In genomic region chr2:30084915-30085314, GRCh38 we compare ENCODE assay signal across 1 cellular context.
TF ChIP-seq lines count a peak whose summit lies in the region.

No MANE protein-coding gene starts in this region.

TF ChIP-seq in H1, 55 proteins besides CTCF, POLR2A, EP300 and RAD21 (continued from another document):
- no peak for TF ChIP-seq YY1 (IDR thresholded peaks at IDR 0.05; ENCODE audit: low read depth, low read length)
- TF ChIP-seq SIN3A (conservative IDR thresholded peaks at IDR 0.05 in 1 of 2, IDR thresholded peaks at IDR 0.05 in 1 of 2; ENCODE audit: low read depth in 1 of 2, low read length in 2 of 2) = no peak
- no peak for TF ChIP-seq KDM5A (IDR thresholded peaks at IDR 0.05; ENCODE audit: low read length)
